Comparison of ENCODE assay signal across 17 cellular contexts in genomic region chr17:22411185-22411784, GRCh38.
A peak's percentile ranks its signal among the peaks of the same experiment; 100 is the strongest.
DNase-seq lines count a peak whose midpoint lies in the region; ATAC-seq and TF ChIP-seq lines count a peak whose summit lies in the region.
"Had no signal": no experiment of that assay in that cellular context is flagged by ENCODE, and none has a peak within 500 bp of the region (broad histone marks: within the 10 kb centered on the region; RNA-seq: fewer than 3 reads in every experiment).

No MANE protein-coding gene starts in this region.

- H3K27ac Mint-ChIP-seq in CD14-positive monocyte, result no peak overlapping the region
- H3K27ac Mint-ChIP-seq in activated T-helper 2 cell treated with anti-CD3 and anti-CD28 coated beads, Interferon-gamma antibody, Interleukin-2, Interleukin-4, amounts not matched to agents 10 μg/mL and 5 μg/mL and 100 μg/mL, durations not matched to agents 14 hours and 24 hours and 36 hours, result no peak overlapping the region
- H3K27ac Mint-ChIP-seq: CD4-positive, alpha-beta T cell had no signal

- H3K27ac ChIP-seq in spleen (no peak overlapping the region), mesenchymal stem cell (ENCODE audit: low read length, poor library complexity, severe bottlenecking) (no peak overlapping the region)
- H3K27ac ChIP-seq: BLaER1 had no signal

- no peak overlapping the region for H2BK120ac ChIP-seq in mesenchymal stem cell (ENCODE audit: low read depth, low read length)

- no peak overlapping the region for H2AFZ ChIP-seq in mesenchymal stem cell (ENCODE audit: low read depth, low read length)

- no peak overlapping the region for H3K4ac ChIP-seq in mesenchymal stem cell (ENCODE audit: low read depth in 1 of 2, low read length in 2 of 2)

- H3K27me3 ChIP-seq in spleen (replicated peaks in 1 of 7), result no peaks in the 10 kb centered on the region
- H3K27me3 ChIP-seq in mesenchymal stem cell (ENCODE audit: control insufficient read depth in 1 of 2, insufficient read depth in 1 of 2, low read length in 2 of 2), result no peaks in the 10 kb centered on the region
- H3K27me3 ChIP-seq: BLaER1 had no signal

- H4K91ac ChIP-seq in mesenchymal stem cell (ENCODE audit: low read length), result no peak overlapping the region

- no peak overlapping the region for H3K23ac ChIP-seq in mesenchymal stem cell (ENCODE audit: low read length in 2 of 2)

- H3K14ac ChIP-seq in mesenchymal stem cell (ENCODE audit: low read length in 2 of 2), result no peak overlapping the region

- no peak overlapping the region for H4K8ac ChIP-seq in mesenchymal stem cell (ENCODE audit: low read length)

- H3K4me3 Mint-ChIP-seq in CD14-positive monocyte, result no peak overlapping the region
- H3K4me3 Mint-ChIP-seq in activated T-helper 2 cell treated with anti-CD3 and anti-CD28 coated beads, Interferon-gamma antibody, Interleukin-2, Interleukin-4, amounts not matched to agents 10 μg/mL and 5 μg/mL and 100 μg/mL, durations not matched to agents 14 hours and 24 hours and 36 hours (ENCODE audit: low read depth), result no peak overlapping the region
- H3K4me3 Mint-ChIP-seq: CD4-positive, alpha-beta T cell had no signal

- H3K9me3 Mint-ChIP-seq in CD14-positive monocyte, result peaks cover 23 to 53% (median 43%) of the 10 kb centered on the region in 7 donors
- H3K9me3 Mint-ChIP-seq in activated T-helper 2 cell treated with anti-CD3 and anti-CD28 coated beads, Interferon-gamma antibody, Interleukin-2, Interleukin-4, amounts not matched to agents 10 μg/mL and 5 μg/mL and 100 μg/mL, durations not matched to agents 14 hours and 24 hours and 36 hours, result peaks cover 46% of the 10 kb centered on the region

- H3K4me1 ChIP-seq in spleen, result no peaks in the 10 kb centered on the region
- H3K4me1 ChIP-seq in mesenchymal stem cell (ENCODE audit: control insufficient read depth, insufficient read depth, low read depth, low read length), result no peaks in the 10 kb centered on the region
- H3K4me1 ChIP-seq: BLaER1, HAP-1 had no signal

- H2BK5ac ChIP-seq in mesenchymal stem cell (ENCODE audit: low read depth, low read length, poor library complexity, severe bottlenecking), result no peak overlapping the region

- ATAC-seq in SK-N-SH treated with all-trans-retinoic acid at 6 μM for 48 hours, result peak; percentile 71
- ATAC-seq: HepG2 had no signal

- H3K36me3 Mint-ChIP-seq in CD14-positive monocyte, result no peaks in the 10 kb centered on the region
- H3K36me3 Mint-ChIP-seq in activated T-helper 2 cell treated with anti-CD3 and anti-CD28 coated beads, Interferon-gamma antibody, Interleukin-2, Interleukin-4, amounts not matched to agents 10 μg/mL and 5 μg/mL and 100 μg/mL, durations not matched to agents 14 hours and 24 hours and 36 hours (ENCODE audit: low read depth), result peaks cover 8% of the 10 kb centered on the region

- H3K27me3 Mint-ChIP-seq in CD14-positive monocyte (ENCODE audit: low read depth in 3 of 3), result peaks cover 0 to 4% (median 0%) of the 10 kb centered on the region in 3 donors
- H3K27me3 Mint-ChIP-seq in activated T-helper 2 cell treated with anti-CD3 and anti-CD28 coated beads, Interferon-gamma antibody, Interleukin-2, Interleukin-4, amounts not matched to agents 10 μg/mL and 5 μg/mL and 100 μg/mL, durations not matched to agents 14 hours and 24 hours and 36 hours (ENCODE audit: low read depth), result no peaks in the 10 kb centered on the region
- H3K27me3 Mint-ChIP-seq: CD4-positive, alpha-beta T cell had no signal

- no peak overlapping the region for H2BK12ac ChIP-seq in mesenchymal stem cell (ENCODE audit: low read length in 2 of 2)

- H3K79me1 ChIP-seq in mesenchymal stem cell (replicated peaks; ENCODE audit: low read length, poor library complexity, severe bottlenecking), result no peaks in the 10 kb centered on the region

- TF ChIP-seq CTCF in CD14-positive monocyte (IDR thresholded peaks at IDR 0.05), result no peak
- no peak for TF ChIP-seq CTCF in spleen (IDR thresholded peaks at IDR 0.05 in 8 of 11, conservative IDR thresholded peaks at IDR 0.05 in 3 of 11)

- peaks cover 0 to 62% (median 45%) of the 10 kb centered on the region in 8 donors for H3K9me3 ChIP-seq in spleen
- no peaks in the 10 kb centered on the region for H3K9me3 ChIP-seq in mesenchymal stem cell (ENCODE audit: control insufficient read depth, low read length)
- H3K9me3 ChIP-seq: HAP-1 had no signal

- H2BK15ac ChIP-seq in mesenchymal stem cell (ENCODE audit: low read depth, poor library complexity, severe bottlenecking), result no peak overlapping the region

- TF ChIP-seq POLR2A in spleen (IDR thresholded peaks at IDR 0.05), result no peak

- no peak overlapping the region for H3K4me3 ChIP-seq in spleen
- H3K4me3 ChIP-seq in mesenchymal stem cell (ENCODE audit: insufficient read depth in 1 of 2, low read depth in 1 of 2, low read length in 2 of 2), result no peak overlapping the region
- H3K4me3 ChIP-seq: BLaER1, HAP-1 had no signal

- no peak overlapping the region for H3K9ac ChIP-seq in mesenchymal stem cell (ENCODE audit: low read length)
- H3K9ac ChIP-seq: BLaER1 had no signal

- 70 to 89% (median 86%) methylated on average over 21 to 38 of the region's 38 CpGs for WGBS in spleen, 5 donors
- WGBS in mesenchymal stem cell, result 88% methylated on average over 38 of the region's 38 CpGs

- no peaks in the 10 kb centered on the region for H3K36me3 ChIP-seq in spleen
- H3K36me3 ChIP-seq in mesenchymal stem cell (ENCODE audit: control insufficient read depth in 1 of 2, insufficient read depth in 2 of 2, low read depth in 1 of 2, low read length in 2 of 2), result no peaks in the 10 kb centered on the region
- H3K36me3 ChIP-seq: BLaER1, HAP-1 had no signal

- no peak overlapping the region for H3K18ac ChIP-seq in mesenchymal stem cell (ENCODE audit: low read depth in 1 of 2, low read length in 2 of 2)

- H3K4me2 ChIP-seq in mesenchymal stem cell (ENCODE audit: low read length, poor library complexity, severe bottlenecking), result no peak overlapping the region
- H3K4me2 ChIP-seq: BLaER1 had no signal

- DNase-seq in NCI-H748 (lab: John Stamatoyannopoulos, UW; ENCODE audit: unreplicated experiment), result peak; percentile 32
- DNase-seq in NCI-H748 treated with DMSO at 0.1 percent for 48 hours (lab: John Stamatoyannopoulos, UW), result no peak
- DNase-seq in CD14-positive monocyte (ENCODE audit: low spot score), result peak; percentile 44
- DNase-seq in spleen, result peak; percentile 57
- DNase-seq in activated T-helper 2 cell treated with anti-CD3 and anti-CD28 coated beads, Interferon-gamma antibody, Interleukin-2, Interleukin-4, amounts not matched to agents 10 μg/mL and 5 μg/mL and 100 μg/mL, durations not matched to agents 14 hours and 24 hours and 36 hours (ENCODE audit: low spot score), result no peak
- DNase-seq in dermis blood vessel endothelial cell, result no peak
- DNase-seq in mesenchymal stem cell, result no peak
- DNase-seq: 8988T; AML-193; Calu3; CD4-positive, alpha-beta T cell; DMS79; EL had no signal

- intact Hi-C loops in CD14-positive monocyte (cut with micrococcal nuclease), result no loop called here
- intact Hi-C loops in spleen (cut with DNase I; ENCODE audit: low total_unique reads), result no loop called here
- intact Hi-C loops in activated T-helper 2 cell treated with anti-CD3 and anti-CD28 coated beads, Interferon-gamma antibody, Interleukin-2, Interleukin-4, amounts not matched to agents 10 μg/mL and 5 μg/mL and 100 μg/mL, durations not matched to agents 14 hours and 24 hours and 36 hours (cut with micrococcal nuclease), result no loop called here

- no peak overlapping the region for H2AK5ac ChIP-seq in mesenchymal stem cell (ENCODE audit: low read length, severe bottlenecking)

- H3K4me1 Mint-ChIP-seq in CD14-positive monocyte, result no peaks in the 10 kb centered on the region
- no peaks in the 10 kb centered on the region for H3K4me1 Mint-ChIP-seq in activated T-helper 2 cell treated with anti-CD3 and anti-CD28 coated beads, Interferon-gamma antibody, Interleukin-2, Interleukin-4, amounts not matched to agents 10 μg/mL and 5 μg/mL and 100 μg/mL, durations not matched to agents 14 hours and 24 hours and 36 hours (ENCODE audit: low read depth)

TF ChIP-seq in SK-N-SH treated with all-trans-retinoic acid at 6 μM for 48 hours, 23 proteins besides CTCF, POLR2A, EP300 and RAD21:
- no peak for TF ChIP-seq ISL1 (CRISPR knock-in tag; IDR thresholded peaks at IDR 0.05)
- no peak for TF ChIP-seq RARB (CRISPR knock-in tag; IDR thresholded peaks at IDR 0.05)
- TF ChIP-seq OSR1 (CRISPR knock-in tag; IDR thresholded peaks at IDR 0.05), result no peak
- TF ChIP-seq TCF4 (CRISPR knock-in tag; IDR thresholded peaks at IDR 0.05; ENCODE audit: borderline replicate concordance), result no peak
- no peak for TF ChIP-seq TOX (CRISPR knock-in tag; IDR thresholded peaks at IDR 0.05; ENCODE audit: borderline replicate concordance)
- no peak for TF ChIP-seq ZNF565 (CRISPR knock-in tag; conservative IDR thresholded peaks at IDR 0.05; ENCODE audit: low read depth)
- no peak for TF ChIP-seq PPARA (CRISPR knock-in tag; IDR thresholded peaks at IDR 0.05; ENCODE audit: borderline replicate concordance)
- TF ChIP-seq ZFP3 (CRISPR knock-in tag; IDR thresholded peaks at IDR 0.05), result no peak

Comparison
In these comparisons a context has a peak if more than half of its experiments do, and no peak if none do; other contexts are left out.
1. DNase-seq: peak in NCI-H748 (single experiment), CD14-positive monocyte (single experiment) and spleen (single experiment); none in NCI-H748 treated with DMSO at 0.1 percent for 48 hours (single experiment), activated T-helper 2 cell treated with anti-CD3 and anti-CD28 coated beads, Interferon-gamma antibody, Interleukin-2, Interleukin-4, amounts not matched to agents 10 μg/mL and 5 μg/mL and 100 μg/mL, durations not matched to agents 14 hours and 24 hours and 36 hours (single experiment), dermis blood vessel endothelial cell (single experiment) and mesenchymal stem cell (single experiment).